ENCODE assay signal across 11 cellular contexts in the genomic region with DNA sequence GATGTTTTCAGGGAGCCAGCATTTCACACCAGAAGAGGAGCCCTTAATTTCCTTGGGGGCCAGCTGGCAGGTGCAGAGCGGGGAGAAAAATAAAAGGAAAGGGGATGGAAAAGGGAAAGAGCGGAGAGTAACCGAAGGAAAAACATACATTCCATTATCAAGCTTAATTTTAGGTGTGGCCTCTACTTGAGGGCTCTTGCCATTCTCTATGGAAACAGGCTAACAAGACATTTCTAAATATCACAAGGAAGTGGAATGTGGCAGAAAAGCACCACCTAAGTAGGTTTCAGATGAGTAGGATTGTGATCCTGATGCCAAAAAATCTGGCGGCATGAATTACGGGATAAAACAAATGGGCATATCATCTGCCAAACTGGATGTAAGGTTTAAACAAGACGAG. TPM values are rescaled to one million over a fixed set of nuclear protein-coding genes. Genes with fewer than 3 reads are reported as not detected.
DNase-seq lines count a peak whose midpoint lies in the region; ATAC-seq and TF ChIP-seq lines count a peak whose summit lies in the region.
"Had no signal": no experiment of that assay in that cellular context is flagged by ENCODE, and none has a peak within 500 bp of the region (broad histone marks: within the 10 kb centered on the region; RNA-seq: fewer than 3 reads in every experiment).

No MANE protein-coding gene starts in this region.

- no peaks in the 10 kb centered on the region for H3K27me3 ChIP-seq in SK-N-SH (ENCODE audit: insufficient read depth)
- no peaks in the 10 kb centered on the region for H3K27me3 ChIP-seq in SU-DHL-6 (ENCODE audit: low read length)
- no peaks in the 10 kb centered on the region for H3K27me3 ChIP-seq in fibroblast of lung (ENCODE audit: control insufficient read depth, insufficient read depth, low read length)

- H3K27ac Mint-ChIP-seq in stimulated activated memory B cell treated with anti-CD40 and anti-IgM and Interleukin-4, amounts not matched to agents 10 μg/mL and 1 μg/mL and 100 μg/mL, for 72 hours, result peak overlapping the region; percentile 91

- DNase-seq in SK-N-SH, result no peak
- DNase-seq in fibroblast of lung (ENCODE audit: low read depth in 2 of 2), result no peak
- DNase-seq in head of caudate nucleus, result no peak
- no peak for DNase-seq in NCI-H510A treated with DMSO at 0.1 percent for 48 hours (lab: John Stamatoyannopoulos, UW)
- no peak for DNase-seq in NCI-H128 (lab: John Stamatoyannopoulos, UW; ENCODE audit: unreplicated experiment)

- 85% methylated on average over 6 of the region's 6 CpGs for WGBS in SK-N-SH (ENCODE audit: low lambda C conversion rate)

- H3K79me2 ChIP-seq in SK-N-SH (ENCODE audit: insufficient read depth), result peaks cover 40% of the 10 kb centered on the region
- peaks cover 37% of the 10 kb centered on the region for H3K79me2 ChIP-seq in SU-DHL-6 (ENCODE audit: insufficient read depth, low read length)
- peaks cover 36% of the 10 kb centered on the region for H3K79me2 ChIP-seq in fibroblast of lung (ENCODE audit: control insufficient read depth, insufficient read depth, low read length)

- TF ChIP-seq RAD21 in SK-N-SH (IDR thresholded peaks at IDR 0.05; ENCODE audit: low read length), result no peak

- H3K4me1 ChIP-seq in SK-N-SH (ENCODE audit: control insufficient read depth in 1 of 2, insufficient read depth in 2 of 2, low read depth in 1 of 2, low read length in 1 of 2) (peaks cover 15 to 17% of the 10 kb centered on the region in 2 experiments; a peak in 2 of 4 replicates), fibroblast of lung (ENCODE audit: control insufficient read depth, extremely low read depth, insufficient read depth, low read length) (peaks cover 5% of the 10 kb centered on the region)

- ATAC-seq in SK-N-SH treated with all-trans-retinoic acid at 6 μM for 48 hours, result no peak
- ATAC-seq in stimulated activated memory B cell treated with anti-CD40 and anti-IgM and Interleukin-4, amounts not matched to agents 10 μg/mL and 1 μg/mL and 100 μg/mL, for 72 hours, result no peak

- H3K4me3 Mint-ChIP-seq in stimulated activated memory B cell treated with anti-CD40 and anti-IgM and Interleukin-4, amounts not matched to agents 10 μg/mL and 1 μg/mL and 100 μg/mL, for 72 hours, result peak overlapping the region; percentile 88

- H3K4me1 Mint-ChIP-seq in stimulated activated memory B cell treated with anti-CD40 and anti-IgM and Interleukin-4, amounts not matched to agents 10 μg/mL and 1 μg/mL and 100 μg/mL, for 72 hours, result peaks cover 35% of the 10 kb centered on the region

- H3K9me3 Mint-ChIP-seq in stimulated activated memory B cell treated with anti-CD40 and anti-IgM and Interleukin-4, amounts not matched to agents 10 μg/mL and 1 μg/mL and 100 μg/mL, for 72 hours, result no peaks in the 10 kb centered on the region

- no peak for TF ChIP-seq EP300 in SK-N-SH (IDR thresholded peaks at IDR 0.05; ENCODE audit: borderline replicate concordance in 1 of 2, low read depth in 1 of 2, low read length in 1 of 2)

- H3K4me2 ChIP-seq in SK-N-SH (peak overlapping the region; percentile 18; the same call in 1 of the 2 replicates), SU-DHL-6 (ENCODE audit: low read depth, low read length, poor library complexity, severe bottlenecking) (peak overlapping the region; percentile 82), fibroblast of lung (ENCODE audit: extremely low read depth, insufficient read depth, low read length) (peak overlapping the region; percentile 87)

- H3K9ac ChIP-seq in SK-N-SH, result no peak overlapping the region
- peak overlapping the region; percentile 98; the same call in 1 of the 2 replicates for H3K9ac ChIP-seq in SU-DHL-6 (ENCODE audit: low read length)
- H3K9ac ChIP-seq in fibroblast of lung (ENCODE audit: insufficient read depth, low read length), result no peak overlapping the region

- POLR2A ChIA-PET in SK-N-SH (lab: Yijun Ruan, JAX), result interaction anchor here (0.6 to 2.5 kb wide), 6 partner anchors 10 to 121 kb away, joined by 3 to 7 read pairs (median 4); a partner anchor contains a TSS

- H3K36me3 ChIP-seq in SK-N-SH (replicated peaks in 1 of 2; ENCODE audit: control insufficient read depth in 1 of 2, insufficient read depth in 2 of 2, low read length in 1 of 2) (peaks cover 14 to 27% of the 10 kb centered on the region in 2 experiments), SU-DHL-6 (ENCODE audit: low read length) (peaks cover 8% of the 10 kb centered on the region; the same call in 1 of the 2 replicates), fibroblast of lung (ENCODE audit: control insufficient read depth, insufficient read depth, low read length) (peaks cover 2% of the 10 kb centered on the region)

- H4K20me1 ChIP-seq in SK-N-SH (ENCODE audit: insufficient read depth) (peaks cover 26% of the 10 kb centered on the region), SU-DHL-6 (ENCODE audit: low read depth, low read length) (no peaks in the 10 kb centered on the region), fibroblast of lung (ENCODE audit: control insufficient read depth, extremely low read depth, insufficient read depth, low read length) (no peaks in the 10 kb centered on the region)

- peaks cover 18% of the 10 kb centered on the region for H3K27me3 Mint-ChIP-seq in stimulated activated memory B cell treated with anti-CD40 and anti-IgM and Interleukin-4, amounts not matched to agents 10 μg/mL and 1 μg/mL and 100 μg/mL, for 72 hours

- H3K9me2 ChIP-seq in SK-N-SH (no peaks in the 10 kb centered on the region), SU-DHL-6 (replicated peaks; ENCODE audit: insufficient read depth, low read length) (no peaks in the 10 kb centered on the region)

- H2AFZ ChIP-seq in SK-N-SH (ENCODE audit: low read depth) (peak overlapping the region; percentile 85; the same call in 1 of the 2 replicates), SU-DHL-6 (ENCODE audit: low read depth, low read length, severe bottlenecking) (peak overlapping the region; percentile 84), fibroblast of lung (ENCODE audit: low read length) (no peak overlapping the region)

- CTCF ChIA-PET in SK-N-SH (lab: Yijun Ruan, JAX), result interaction anchor here (0.6 to 4.0 kb wide), 31 partner anchors 10 to 943 kb away, joined by 3 to 68 read pairs (median 5); a partner anchor contains a TSS

- TF ChIP-seq CTCF in SK-N-SH (IDR thresholded peaks at IDR 0.05) (no peak), SU-DHL-6 (IDR thresholded peaks at IDR 0.05; ENCODE audit: insufficient read depth, low read length, poor library complexity, severe bottlenecking) (no peak), fibroblast of lung (conservative IDR thresholded peaks at IDR 0.05 in 1 of 2, IDR thresholded peaks at IDR 0.05 in 1 of 2; ENCODE audit: low read depth in 1 of 2, low read length in 2 of 2) (no peak)

- no peak overlapping the region for H3K4me3 ChIP-seq in SK-N-SH (ENCODE audit: low read depth in 2 of 2, low read length in 1 of 2)
- H3K4me3 ChIP-seq in SU-DHL-6 (ENCODE audit: insufficient read depth, low read length, poor library complexity, severe bottlenecking), result no peak overlapping the region
- H3K4me3 ChIP-seq in fibroblast of lung (replicated peaks in 1 of 4; ENCODE audit: control extremely low read depth in 1 of 4, insufficient read depth in 1 of 4, low read depth in 3 of 4, low read length in 4 of 4), result no peak overlapping the region

- intact Hi-C loops in head of caudate nucleus (cut with DNase I), result loop anchor here (5.0 kb wide), 1 partner anchor 80 kb away; a partner anchor contains a TSS

- H3K27ac ChIP-seq in SK-N-SH (ENCODE audit: low read depth in 2 of 2, low read length in 1 of 2) (no peak overlapping the region), SU-DHL-6 (ENCODE audit: low read depth, low read length) (no peak overlapping the region), fibroblast of lung (ENCODE audit: insufficient read depth, low read length) (no peak overlapping the region)

- no peaks in the 10 kb centered on the region for H3K9me3 ChIP-seq in SK-N-SH
- no peaks in the 10 kb centered on the region for H3K9me3 ChIP-seq in SU-DHL-6 (ENCODE audit: insufficient read depth, low read length)
- H3K9me3 ChIP-seq in fibroblast of lung (ENCODE audit: control insufficient read depth, insufficient read depth, low read depth, low read length), result no peaks in the 10 kb centered on the region

- H3K36me3 Mint-ChIP-seq in stimulated activated memory B cell treated with anti-CD40 and anti-IgM and Interleukin-4, amounts not matched to agents 10 μg/mL and 1 μg/mL and 100 μg/mL, for 72 hours, result peaks cover 12% of the 10 kb centered on the region

- no peaks in the 10 kb centered on the region for H3F3A ChIP-seq in SK-N-SH (replicated peaks; ENCODE audit: insufficient read depth)
- H3F3A ChIP-seq in SU-DHL-6 (ENCODE audit: insufficient read depth), result no peaks in the 10 kb centered on the region

TF ChIP-seq in SK-N-SH, 30 proteins besides CTCF, POLR2A, EP300 and RAD21:
- TF ChIP-seq POLR2AphosphoS5 (IDR thresholded peaks at IDR 0.05; ENCODE audit: low read depth, low read length), result no peak
- TF ChIP-seq TEAD4 (IDR thresholded peaks at IDR 0.05; ENCODE audit: borderline replicate concordance, insufficient read depth), result no peak
- TF ChIP-seq FOSL2 (IDR thresholded peaks at IDR 0.05; ENCODE audit: borderline replicate concordance, low read depth), result no peak
- TF ChIP-seq FOXM1 (IDR thresholded peaks at IDR 0.05; ENCODE audit: low read depth), result no peak

RNA-seq across cellular contexts. Expression of a gene that starts 1.0 kb away (rescaled TPM):
- 33.1 and 49.6 TPM in 2 replicates for polyA plus RNA-seq in SK-N-SH (2012; rRNA removed)
- 24.1 and 25.2 TPM in 2 replicates for polyA plus RNA-seq in SK-N-SH (2012; cell fraction: cytosol; rRNA removed)
- polyA plus RNA-seq in SK-N-SH (2012; cell fraction: nucleus; rRNA removed), result 186 and 240 TPM in 2 replicates
- total RNA-seq in fibroblast of lung, result 115 and 173 TPM in 2 replicates
- polyA plus RNA-seq in fibroblast of lung, result 78.5 and 83.3 TPM in 2 replicates
- polyA plus RNA-seq in fibroblast of lung (2012), result 59.8 and 68.3 TPM in 2 replicates
- polyA minus RNA-seq in fibroblast of lung (ENCODE audit: low replicate concordance), result 36.1 and 57.3 TPM in 2 replicates

RNA-seq across cellular contexts. Expression of a gene that starts 49.0 kb away (rescaled TPM):
- 0.06 and 0.08 TPM in 2 replicates for polyA plus RNA-seq in SK-N-SH (2012; rRNA removed)
- 0.05 TPM in 1 of 2 replicates, not detected in the other for polyA plus RNA-seq in SK-N-SH (2012; cell fraction: cytosol; rRNA removed)
- polyA plus RNA-seq in SK-N-SH (2012; cell fraction: nucleus; rRNA removed), result 0.12 and 0.14 TPM in 2 replicates
- total RNA-seq in fibroblast of lung, result under 0.01 and 0.17 TPM in 2 replicates
- not detected in 2 replicates for polyA plus RNA-seq in fibroblast of lung
- not detected in 2 replicates for polyA plus RNA-seq in fibroblast of lung (2012)
- polyA minus RNA-seq in fibroblast of lung (ENCODE audit: low replicate concordance), result not detected in 2 replicates
- total RNA-seq: HT1080, left cardiac atrium had no signal
- polyA plus RNA-seq: AG04450 had no signal

RNA-seq across cellular contexts. Expression of a gene that starts 55.8 kb away (rescaled TPM):
- polyA plus RNA-seq in SK-N-SH (2012; rRNA removed) (21.7 and 30.8 TPM in 2 replicates), fibroblast of lung (6.9 and 12.8 TPM in 2 replicates)
- 18.9 and 22.2 TPM in 2 replicates for polyA plus RNA-seq in SK-N-SH (2012; cell fraction: cytosol; rRNA removed)
- polyA plus RNA-seq in SK-N-SH (2012; cell fraction: nucleus; rRNA removed), result 22.9 and 26.7 TPM in 2 replicates
- 6.9 and 10.2 TPM in 2 replicates for total RNA-seq in fibroblast of lung
- 5.4 and 10.5 TPM in 2 replicates for polyA plus RNA-seq in fibroblast of lung (2012)
- polyA minus RNA-seq in fibroblast of lung (ENCODE audit: low replicate concordance), result 10.2 and 18.7 TPM in 2 replicates

Comparison
In these comparisons a context has a peak if more than half of its experiments do, and no peak if none do; other contexts are left out.
1. H3K4me2 ChIP-seq: peak in every context shown above with its lines; median percentile 87 in fibroblast of lung; 82 in SU-DHL-6; 18 in SK-N-SH.